ENCODE assay signal across 23 cellular contexts in genomic region chr5:92775711-92776615, GRCh38.
DNase-seq lines count a peak whose midpoint lies in the region; FAIRE-seq and TF ChIP-seq lines count a peak whose summit lies in the region.
"Had no signal": no experiment of that assay in that cellular context is flagged by ENCODE, and none has a peak within 500 bp of the region (broad histone marks: within the 10 kb centered on the region; RNA-seq: fewer than 3 reads in every experiment).

No MANE protein-coding gene starts in this region.

- no peak overlapping the region for H2AFZ ChIP-seq in Karpas-422 (ENCODE audit: low read length)

- H3K4me3 Mint-ChIP-seq in activated naive CD8-positive, alpha-beta T cell treated with anti-CD3 and anti-CD28 coated beads for 36 hours = no peak overlapping the region
- H3K4me3 Mint-ChIP-seq: activated naive CD8-positive, alpha-beta T cell treated with anti-CD3 and anti-CD28 coated beads, Interleukin-2, amount 10 ng/mL, durations not matched to agents 7 days and 5 days; activated T-helper 1 cell treated with anti-CD3 and anti-CD28 coated beads, Interleukin-12 subunit alpha, Interleukin-12 subunit beta, Interleukin-2, Interleukin-4 antibody, amounts not matched to agents 30 ng/mL and 10 ng/mL and 1 ng/mL, durations not matched to agents 14 hours and 24 hours and 36 hours; T-helper 1 cell treated with Interleukin-12 subunit alpha and Interleukin-12 subunit beta and Interleukin-4 antibody, amounts not matched to agents 30 μg/mL and 1 μg/mL, for 36 hours; WTC11 had no signal

- H3K4me2 ChIP-seq in Karpas-422 (ENCODE audit: low read depth, low read length, poor library complexity, severe bottlenecking) = no peak overlapping the region

- H3K27me3 Mint-ChIP-seq in activated naive CD8-positive, alpha-beta T cell treated with anti-CD3 and anti-CD28 coated beads for 36 hours = no peaks in the 10 kb centered on the region
- H3K27me3 Mint-ChIP-seq: activated naive CD8-positive, alpha-beta T cell treated with anti-CD3 and anti-CD28 coated beads, Interleukin-2, amount 10 ng/mL, durations not matched to agents 7 days and 5 days had no signal

- no peaks in the 10 kb centered on the region for H3K36me3 Mint-ChIP-seq in activated naive CD8-positive, alpha-beta T cell treated with anti-CD3 and anti-CD28 coated beads for 36 hours
- H3K36me3 Mint-ChIP-seq: activated naive CD8-positive, alpha-beta T cell treated with anti-CD3 and anti-CD28 coated beads, Interleukin-2, amount 10 ng/mL, durations not matched to agents 7 days and 5 days; WTC11 had no signal

- no peak for TF ChIP-seq POLR2A in H54 (IDR thresholded peaks at IDR 0.05; ENCODE audit: low read depth, low read length)

- POLR2A ChIA-PET in RWPE1 (lab: Yijun Ruan, JAX; ENCODE audit: low non-redundant PET) = no interaction called here

- H3K9me3 Mint-ChIP-seq in activated naive CD8-positive, alpha-beta T cell treated with anti-CD3 and anti-CD28 coated beads for 36 hours = peaks cover 2% of the 10 kb centered on the region
- H3K9me3 Mint-ChIP-seq: activated naive CD8-positive, alpha-beta T cell treated with anti-CD3 and anti-CD28 coated beads, Interleukin-2, amount 10 ng/mL, durations not matched to agents 7 days and 5 days; activated T-helper 1 cell treated with anti-CD3 and anti-CD28 coated beads, Interleukin-12 subunit alpha, Interleukin-12 subunit beta, Interleukin-2, Interleukin-4 antibody, amounts not matched to agents 30 ng/mL and 10 ng/mL and 1 ng/mL, durations not matched to agents 14 hours and 24 hours and 36 hours had no signal

- FAIRE-seq in H54 (lab: Jason Lieb, UNC) = peak; percentile 62
- FAIRE-seq: GM18507, HTR-8/SVneo, pancreas had no signal

- CTCF ChIA-PET in RWPE1 (lab: Yijun Ruan, JAX) = interaction anchor here (0.7 kb wide), 1 partner anchor 1732 kb away, joined by 3 read pairs; no protein-coding TSS in a partner anchor

- H3K36me3 ChIP-seq in Karpas-422 (ENCODE audit: insufficient read depth, low read length) = no peaks in the 10 kb centered on the region
- H3K36me3 ChIP-seq: BE2C, MG63, pancreas had no signal

- H3K27ac ChIP-seq in RWPE1 (no peak overlapping the region), Karpas-422 (ENCODE audit: low read length) (no peak overlapping the region)
- H3K27ac ChIP-seq: pancreas, skin epidermis, testis had no signal

- no peak overlapping the region for H3K9ac ChIP-seq in Karpas-422 (ENCODE audit: low read length)

- TF ChIP-seq CTCF in RWPE1 (conservative IDR thresholded peaks at IDR 0.05; ENCODE audit: low read depth) (no peak), fibroblast of mammary gland (conservative IDR thresholded peaks at IDR 0.05; ENCODE audit: control insufficient read depth, insufficient read depth, low read depth, low read length) (no peak), retinal pigment epithelial cell (conservative IDR thresholded peaks at IDR 0.05; ENCODE audit: low read depth, low read length) (no peak)

- H4K20me1 ChIP-seq in Karpas-422 (ENCODE audit: insufficient read depth, low read depth, low read length) = no peaks in the 10 kb centered on the region

- H3K27me3 ChIP-seq in Karpas-422 (ENCODE audit: low read length) = no peaks in the 10 kb centered on the region
- H3K27me3 ChIP-seq: BE2C, MG63, pancreas, testis had no signal

- H3K4me1 Mint-ChIP-seq in activated naive CD8-positive, alpha-beta T cell treated with anti-CD3 and anti-CD28 coated beads for 36 hours = no peaks in the 10 kb centered on the region
- H3K4me1 Mint-ChIP-seq: activated naive CD8-positive, alpha-beta T cell treated with anti-CD3 and anti-CD28 coated beads, Interleukin-2, amount 10 ng/mL, durations not matched to agents 7 days and 5 days had no signal

- DNase-seq in H54 (ENCODE audit: insufficient read length, low spot score) (no peak), RWPE1 (ENCODE audit: low spot score) (peak; percentile 29), fibroblast of mammary gland (ENCODE audit: low read depth) (peak; percentile 41), retinal pigment epithelial cell (ENCODE audit: low read depth) (peak; percentile 74), HK-2 (ENCODE audit: unreplicated experiment) (no peak), Karpas-422 (no peak)
- DNase-seq in activated naive CD8-positive, alpha-beta T cell treated with anti-CD3 and anti-CD28 coated beads for 36 hours = no peak
- DNase-seq: activated CD8-positive, alpha-beta memory T cell treated with anti-CD3 and anti-CD28 coated beads for 24 hours; activated naive CD8-positive, alpha-beta T cell treated with anti-CD3 and anti-CD28 coated beads, Interleukin-2, amount 10 ng/mL, durations not matched to agents 7 days and 5 days; BE2C; caudate nucleus; effector memory CD4-positive, alpha-beta T cell; MG63; NCI-H187; pancreas; SIG-M5; testis had no signal

- no peaks in the 10 kb centered on the region for H3K9me3 ChIP-seq in Karpas-422 (ENCODE audit: low read length)
- H3K9me3 ChIP-seq: BE2C, MG63, pancreas, testis had no signal

- H3K27ac Mint-ChIP-seq in activated naive CD8-positive, alpha-beta T cell treated with anti-CD3 and anti-CD28 coated beads for 36 hours = no peak overlapping the region
- H3K27ac Mint-ChIP-seq: activated naive CD8-positive, alpha-beta T cell treated with anti-CD3 and anti-CD28 coated beads, Interleukin-2, amount 10 ng/mL, durations not matched to agents 7 days and 5 days; activated T-helper 1 cell treated with anti-CD3 and anti-CD28 coated beads, Interleukin-12 subunit alpha, Interleukin-12 subunit beta, Interleukin-2, Interleukin-4 antibody, amounts not matched to agents 30 ng/mL and 10 ng/mL and 1 ng/mL, durations not matched to agents 14 hours and 24 hours and 36 hours; T-helper 1 cell treated with Interleukin-12 subunit alpha and Interleukin-12 subunit beta and Interleukin-4 antibody, amounts not matched to agents 30 μg/mL and 1 μg/mL, for 36 hours; WTC11 had no signal

- no peaks in the 10 kb centered on the region for H3K9me2 ChIP-seq in Karpas-422 (replicated peaks; ENCODE audit: insufficient read depth, low read length)

- H3K4me1 ChIP-seq in Karpas-422 (ENCODE audit: low read length) = no peaks in the 10 kb centered on the region
- H3K4me1 ChIP-seq: pancreas, testis had no signal

- H3K4me3 ChIP-seq in fibroblast of mammary gland (ENCODE audit: control insufficient read depth, low read depth, low read length) = no peak overlapping the region
- no peak overlapping the region for H3K4me3 ChIP-seq in retinal pigment epithelial cell (ENCODE audit: low read length)
- no peak overlapping the region for H3K4me3 ChIP-seq in Karpas-422 (ENCODE audit: low read length)
- H3K4me3 ChIP-seq: MG63, pancreas, skin epidermis, testis had no signal

- no peaks in the 10 kb centered on the region for H3K79me2 ChIP-seq in Karpas-422 (ENCODE audit: low read length)

Comparison
In these comparisons a context has a peak if more than half of its experiments do, and no peak if none do; other contexts are left out.
1. DNase-seq: peak in RWPE1 (single experiment), fibroblast of mammary gland (single experiment) and retinal pigment epithelial cell (single experiment); none in H54 (single experiment), activated naive CD8-positive, alpha-beta T cell treated with anti-CD3 and anti-CD28 coated beads for 36 hours (single experiment), HK-2 (single experiment) and Karpas-422 (single experiment).